ENCODE assay signal across 16 cellular contexts in genomic region chr12:106109168-106109910, GRCh38. TPM values are rescaled to one million over a fixed set of nuclear protein-coding genes. Genes with fewer than 3 reads are reported as not detected.
DNase-seq lines count a peak whose midpoint lies in the region; ATAC-seq and TF ChIP-seq lines count a peak whose summit lies in the region.
"Had no signal": no experiment of that assay in that cellular context is flagged by ENCODE, and none has a peak within 500 bp of the region (broad histone marks: within the 10 kb centered on the region; RNA-seq: fewer than 3 reads in every experiment).

No MANE protein-coding gene starts in this region.

- H3K4me1 ChIP-seq in heart right ventricle (peaks cover 35 to 100% (median 97%) of the 10 kb centered on the region in 9 donors), uterus (peaks cover 28 to 37% of the 10 kb centered on the region in 2 donors), esophagus squamous epithelium (peaks cover 14 to 86% (median 58%) of the 10 kb centered on the region in 3 donors)

- H3K27ac ChIP-seq in heart right ventricle (peak overlapping the region in 9 of 10 donors; percentile 62 to 100 (median 84)), coronary artery (peak overlapping the region; percentile 87 to 96), uterus (peak overlapping the region; percentile 83 to 90), esophagus squamous epithelium (no peak overlapping the region)

- TF ChIP-seq CTCF in heart right ventricle (IDR thresholded peaks at IDR 0.05), result no peak
- no peak for TF ChIP-seq CTCF in coronary artery (IDR thresholded peaks at IDR 0.05)
- TF ChIP-seq CTCF in uterus (IDR thresholded peaks at IDR 0.05), result no peak
- no peak for TF ChIP-seq CTCF in esophagus squamous epithelium (IDR thresholded peaks at IDR 0.05)

- H3K9me3 ChIP-seq in heart right ventricle, result no peaks in the 10 kb centered on the region
- no peaks in the 10 kb centered on the region for H3K9me3 ChIP-seq in uterus
- no peaks in the 10 kb centered on the region for H3K9me3 ChIP-seq in esophagus squamous epithelium
- H3K9me3 ChIP-seq: MG63 had no signal

- ATAC-seq in heart right ventricle (no peak), left cardiac atrium (no peak), HG02759 (IDR thresholded peaks at IDR 0.05; ENCODE audit: unreplicated experiment) (no peak)
- ATAC-seq: activated T-cell treated with anti-CD3 and anti-CD28 coated beads, Interleukin-2, amount 50 U/mL, for 4 hours; naive thymus-derived CD4-positive, alpha-beta T cell had no signal

- 39 to 40% methylated on average over 4 of the region's 4 CpGs for WGBS in heart right ventricle, 2 donors
- WGBS in esophagus squamous epithelium, 2 donors, result 73 to 80% methylated on average over 4 of the region's 4 CpGs

- DNase-seq in heart right ventricle, result no peak
- no peak for DNase-seq in left cardiac atrium
- no peak for DNase-seq in coronary artery (ENCODE audit: low spot score)
- peak; percentile 14 for DNase-seq in midbrain (lab: John Stamatoyannopoulos, UW)
- DNase-seq in uterus, result no peak
- no peak for DNase-seq in esophagus squamous epithelium (lab: John Stamatoyannopoulos, UW)
- no peak for DNase-seq in amygdala (lab: John Stamatoyannopoulos, UW)
- DNase-seq: activated CD4-positive, alpha-beta T cell treated with anti-CD3 and anti-CD28 coated beads, Interleukin-2, amount 50 U/mL, for 4 hours; activated T-cell treated with anti-CD3 and anti-CD28 coated beads, Interleukin-2, amount 50 U/mL, for 4 hours; DMS79 treated with DMSO at 0.1 percent for 48 hours; MG63; naive thymus-derived CD4-positive, alpha-beta T cell; NCI-H2081; stimulated activated CD4-positive, alpha-beta T cell treated with anti-CD3 and anti-CD28 coated beads, Interleukin-1b, Interleukin-23, amount 100 ng/mL, for 48 hours had no signal

- no peaks in the 10 kb centered on the region for H3K27me3 ChIP-seq in heart right ventricle
- H3K27me3 ChIP-seq in uterus, result no peaks in the 10 kb centered on the region
- H3K27me3 ChIP-seq in esophagus squamous epithelium, result peaks cover 0 to 80% (median 0%) of the 10 kb centered on the region in 4 donors
- H3K27me3 ChIP-seq: MG63 had no signal

- H3K4me3 ChIP-seq in heart right ventricle (no peak overlapping the region), coronary artery (no peak overlapping the region), uterus (no peak overlapping the region), esophagus squamous epithelium (no peak overlapping the region)
- H3K4me3 ChIP-seq: MG63 had no signal

- intact Hi-C loops in heart right ventricle (cut with DNase I) (no loop called here), left cardiac atrium (cut with DNase I) (no loop called here), uterus (cut with DNase I; ENCODE audit: low total_unique reads) (no loop called here), esophagus squamous epithelium (cut with DNase I) (no loop called here)

- peaks cover 0 to 17% (median 0%) of the 10 kb centered on the region in 9 donors for H3K36me3 ChIP-seq in heart right ventricle
- H3K36me3 ChIP-seq in uterus, result no peaks in the 10 kb centered on the region
- peaks cover 0 to 1% (median 0%) of the 10 kb centered on the region in 3 donors for H3K36me3 ChIP-seq in esophagus squamous epithelium
- H3K36me3 ChIP-seq: MG63 had no signal

- TF ChIP-seq POLR2A in uterus (IDR thresholded peaks at IDR 0.05) (no peak), esophagus squamous epithelium (IDR thresholded peaks at IDR 0.05) (no peak)

RNA-seq across cellular contexts. Expression of gene NUAK1, which starts 29.4 kb away (rescaled TPM):
- total RNA-seq in heart right ventricle (10 to 100 TPM; 37.0 to 59.0 (median 47.6) TPM), left cardiac atrium (10 to 100 TPM; 20.4 to 40.1 TPM), uterus (10 to 100 TPM in 3 of 4 donors, 1 to 10 TPM in 1; 9.4 to 56.8 (median 26.8) TPM), esophagus squamous epithelium (1 to 10 TPM; 1.1 to 5.1 (median 2.3) TPM)
- polyA plus RNA-seq in heart right ventricle, result 10 to 100 TPM in 1 of 2 donors, 1 to 10 TPM in 1; 9.8 to 10.8 TPM
- polyA plus RNA-seq: CD14-positive monocyte; naive thymus-derived CD4-positive, alpha-beta T cell had no signal

Comparison
In these comparisons a context has a peak if more than half of its experiments do, and no peak if none do; other contexts are left out.
1. H3K27ac ChIP-seq: peak in heart right ventricle (9 of 10), coronary artery (2 of 2) and uterus (2 of 2); none in esophagus squamous epithelium (0 of 4).